In genomic region chr11:72443016-72443415, GRCh38 we compare ENCODE assay signal across 21 cellular contexts.
"Had no signal": no experiment of that assay in that cellular context is flagged by ENCODE, and none has a peak within 500 bp of the region (broad histone marks: within the 10 kb centered on the region; RNA-seq: fewer than 3 reads in every experiment).

No MANE protein-coding gene starts in this region.

- H3K27ac Mint-ChIP-seq: activated CD4-positive, alpha-beta memory T cell treated with anti-CD3 and anti-CD28 coated beads, Interleukin-2, amount 10 ng/mL, durations not matched to agents 7 days and 5 days; activated naive CD8-positive, alpha-beta T cell treated with anti-CD3 and anti-CD28 coated beads, Interleukin-2, amount 50 U/mL, for 24 hours; activated T-helper 1 cell treated with anti-CD3 and anti-CD28 coated beads, Interleukin-12 subunit alpha, Interleukin-12 subunit beta, Interleukin-2, Interleukin-4 antibody, amounts not matched to agents 30 ng/mL and 10 ng/mL and 1 ng/mL, durations not matched to agents 14 hours and 24 hours and 36 hours; dendritic cell treated with granulocyte-macrophage colony-stimulating factor and Interleukin-4, amounts not matched to agents 40 ng/mL and 50 ng/mL, for 4 days; effector memory CD8-positive, alpha-beta T cell; nephron; T-helper 2 cell treated with Interferon-gamma antibody and Interleukin-4, amounts not matched to agents 5 μg/mL and 100 μg/mL, for 36 hours had no signal

- H3K4me3 Mint-ChIP-seq: activated CD4-positive, alpha-beta memory T cell treated with anti-CD3 and anti-CD28 coated beads, Interleukin-2, amount 10 ng/mL, durations not matched to agents 7 days and 5 days; activated naive CD8-positive, alpha-beta T cell treated with anti-CD3 and anti-CD28 coated beads, Interleukin-2, amount 50 U/mL, for 24 hours; activated T-helper 1 cell treated with anti-CD3 and anti-CD28 coated beads, Interleukin-12 subunit alpha, Interleukin-12 subunit beta, Interleukin-2, Interleukin-4 antibody, amounts not matched to agents 30 ng/mL and 10 ng/mL and 1 ng/mL, durations not matched to agents 14 hours and 24 hours and 36 hours; dendritic cell treated with granulocyte-macrophage colony-stimulating factor and Interleukin-4, amounts not matched to agents 40 ng/mL and 50 ng/mL, for 4 days; effector memory CD8-positive, alpha-beta T cell; nephron; T-helper 2 cell treated with Interferon-gamma antibody and Interleukin-4, amounts not matched to agents 5 μg/mL and 100 μg/mL, for 36 hours had no signal

- H3K4me3 ChIP-seq: gastroesophageal sphincter, left ventricle myocardium inferior, prostate gland, right lobe of liver, upper lobe of left lung had no signal

- H3K27me3 ChIP-seq: right lobe of liver, upper lobe of left lung had no signal

- H3K4me1 ChIP-seq: gastroesophageal sphincter, left ventricle myocardium inferior, prostate gland, right lobe of liver had no signal

- ATAC-seq: activated naive CD8-positive, alpha-beta T cell treated with anti-CD3 and anti-CD28 coated beads, Interleukin-2, amount 50 U/mL, for 24 hours; effector memory CD8-positive, alpha-beta T cell; gastroesophageal sphincter; right lobe of liver; stimulated activated naive CD8-positive, alpha-beta T cell treated with anti-CD3 and anti-CD28 coated beads, Interleukin-15, Interleukin-2, amounts not matched to agents 100 U/mL and 50 U/mL, for 24 hours had no signal

- H3K36me3 ChIP-seq: gastroesophageal sphincter, left ventricle myocardium inferior, prostate gland, right lobe of liver, upper lobe of left lung had no signal

- H3K9me3 ChIP-seq: gastroesophageal sphincter, left ventricle myocardium inferior, prostate gland, right lobe of liver, upper lobe of left lung had no signal

- H3K9me3 Mint-ChIP-seq: activated CD4-positive, alpha-beta memory T cell treated with anti-CD3 and anti-CD28 coated beads, Interleukin-2, amount 10 ng/mL, durations not matched to agents 7 days and 5 days; activated naive CD8-positive, alpha-beta T cell treated with anti-CD3 and anti-CD28 coated beads, Interleukin-2, amount 50 U/mL, for 24 hours; activated T-helper 1 cell treated with anti-CD3 and anti-CD28 coated beads, Interleukin-12 subunit alpha, Interleukin-12 subunit beta, Interleukin-2, Interleukin-4 antibody, amounts not matched to agents 30 ng/mL and 10 ng/mL and 1 ng/mL, durations not matched to agents 14 hours and 24 hours and 36 hours; dendritic cell treated with granulocyte-macrophage colony-stimulating factor and Interleukin-4, amounts not matched to agents 40 ng/mL and 50 ng/mL, for 4 days; effector memory CD8-positive, alpha-beta T cell; T-helper 2 cell treated with Interferon-gamma antibody and Interleukin-4, amounts not matched to agents 5 μg/mL and 100 μg/mL, for 36 hours had no signal

- H3K27me3 Mint-ChIP-seq: dendritic cell treated with granulocyte-macrophage colony-stimulating factor and Interleukin-4, amounts not matched to agents 40 ng/mL and 50 ng/mL, for 4 days had no signal

- H3K27ac ChIP-seq: gastroesophageal sphincter, left ventricle myocardium inferior, prostate gland, right lobe of liver, upper lobe of left lung had no signal

- DNase-seq: activated CD4-positive, alpha-beta memory T cell treated with anti-CD3 and anti-CD28 coated beads, Interleukin-2, amount 10 ng/mL, durations not matched to agents 7 days and 5 days; activated CD4-positive, alpha-beta T cell treated with anti-CD3 and anti-CD28 coated beads for 1 hour; activated CD8-positive, alpha-beta memory T cell treated with anti-CD3 and anti-CD28 coated beads, Interleukin-2, amount 50 U/mL, for 48 hours; activated naive CD4-positive, alpha-beta T cell treated with Interleukin-2 at 50 U/mL for 16 hours; activated naive CD8-positive, alpha-beta T cell treated with anti-CD3 and anti-CD28 coated beads, Interleukin-2, amount 50 U/mL, for 24 hours; central memory CD4-positive, alpha-beta T cell; effector memory CD8-positive, alpha-beta T cell; erythroblast; left ventricle myocardium inferior; mesendoderm; occipital lobe; right lobe of liver; stimulated activated CD4-positive, alpha-beta T cell treated with anti-CD3 and anti-CD28 coated beads, Interleukin-2, amount 100 ng/mL, for 24 hours; stimulated activated naive CD8-positive, alpha-beta T cell treated with anti-CD3 and anti-CD28 coated beads, Interleukin-15, Interleukin-2, amounts not matched to agents 100 U/mL and 50 U/mL, for 24 hours; upper lobe of left lung had no signal

- H3K4me1 Mint-ChIP-seq: nephron had no signal
